In genomic region chr2:39851691-39852110, GRCh38 we compare ENCODE assay signal across 9 cellular contexts.
DNase-seq lines count a peak whose midpoint lies in the region; ATAC-seq and TF ChIP-seq lines count a peak whose summit lies in the region.
"Had no signal": no experiment of that assay in that cellular context is flagged by ENCODE, and none has a peak within 500 bp of the region (broad histone marks: within the 10 kb centered on the region; RNA-seq: fewer than 3 reads in every experiment).

No MANE protein-coding gene starts in this region.

- H3K36me3 Mint-ChIP-seq in nephron (ENCODE audit: low read depth): no peaks in the 10 kb centered on the region

- H3K9me3 Mint-ChIP-seq in nephron: no peaks in the 10 kb centered on the region

- ATAC-seq in HG02759 (IDR thresholded peaks at IDR 0.05; ENCODE audit: unreplicated experiment): peak; percentile 87
- no peak for ATAC-seq in HG03095 (IDR thresholded peaks at IDR 0.05; ENCODE audit: unreplicated experiment)
- ATAC-seq: A549 had no signal

- H3K27me3 Mint-ChIP-seq in nephron (ENCODE audit: low read depth): no peaks in the 10 kb centered on the region

- H3K4me1 Mint-ChIP-seq in nephron: peaks cover 20% of the 10 kb centered on the region

- H3K4me3 Mint-ChIP-seq in nephron: no peak overlapping the region

- DNase-seq in NCI-H1092 treated with DMSO at 0.1 percent for 48 hours (lab: John Stamatoyannopoulos, UW): peak; percentile 9
- DNase-seq in NCI-H1092 (lab: John Stamatoyannopoulos, UW): no peak
- peak; percentile 46 for DNase-seq in OCI-M1 (lab: John Stamatoyannopoulos, UW)
- no peak for DNase-seq in dedifferentiated amniotic fluid mesenchymal stem cell (ENCODE audit: extremely low spot score)
- DNase-seq in occipital lobe (lab: John Stamatoyannopoulos, UW): no peak

- TF ChIP-seq CTCF in nephron (IDR thresholded peaks at IDR 0.05; ENCODE audit: unreplicated experiment in 3 of 3): no peak

- peak overlapping the region; percentile 0 to 69 (median 53) for H3K27ac Mint-ChIP-seq in nephron

Comparison
In these comparisons a context has a peak if more than half of its experiments do, and no peak if none do; other contexts are left out.
1. DNase-seq: peak in NCI-H1092 treated with DMSO at 0.1 percent for 48 hours (single experiment) and OCI-M1 (single experiment); none in NCI-H1092 (single experiment), dedifferentiated amniotic fluid mesenchymal stem cell (single experiment) and occipital lobe (single experiment).